In the genomic region with DNA sequence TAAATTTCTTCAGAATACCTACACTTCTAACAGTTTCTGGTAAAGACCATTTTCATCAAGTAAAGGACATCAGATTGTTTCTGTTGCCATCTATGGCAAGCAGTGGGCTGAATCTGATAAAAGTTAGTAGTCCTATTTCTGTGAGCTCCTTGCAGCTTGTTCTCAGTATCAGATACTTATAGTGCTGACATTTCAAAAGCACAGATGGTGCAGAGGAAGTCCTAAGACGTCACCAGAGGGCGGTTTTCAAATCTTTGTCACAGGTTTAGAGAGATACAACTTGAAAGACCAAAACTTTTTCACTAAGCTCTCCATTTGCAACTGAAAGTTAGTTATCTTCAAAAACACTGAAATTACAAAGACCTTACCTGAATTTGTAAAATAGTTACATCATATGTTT, we compare ENCODE assay signal across 27 cellular contexts.
DNase-seq lines count a peak whose midpoint lies in the region; ATAC-seq, FAIRE-seq and TF ChIP-seq lines count a peak whose summit lies in the region.
"Had no signal": no experiment of that assay in that cellular context is flagged by ENCODE, and none has a peak within 500 bp of the region (broad histone marks: within the 10 kb centered on the region; RNA-seq: fewer than 3 reads in every experiment).

No MANE protein-coding gene starts in this region.

- TF ChIP-seq POLR2A in GM12891 (IDR thresholded peaks at IDR 0.05; ENCODE audit: low read depth, low read length) = no peak

- no peaks in the 10 kb centered on the region for H3K9me2 ChIP-seq in GM23248 (ENCODE audit: insufficient read depth)

- H3K4me3 Mint-ChIP-seq in WTC11 (no peak overlapping the region), immature natural killer cell (no peak overlapping the region)
- no peak overlapping the region for H3K4me3 Mint-ChIP-seq in naive thymus-derived CD8-positive, alpha-beta T cell
- H3K4me3 Mint-ChIP-seq: activated CD4-positive, alpha-beta T cell treated with anti-CD3 and anti-CD28 coated beads, Interleukin-2, amount 10 ng/mL, durations not matched to agents 7 days and 5 days; activated naive CD8-positive, alpha-beta T cell treated with anti-CD3 and anti-CD28 coated beads, Interleukin-2, amount 10 ng/mL, durations not matched to agents 7 days and 5 days; CD4-positive, alpha-beta memory T cell; HFFc6; naive thymus-derived CD4-positive, alpha-beta T cell had no signal

- H3K9me3 ChIP-seq in GM23248 (ENCODE audit: low read depth) = no peaks in the 10 kb centered on the region
- H3K9me3 ChIP-seq: body of pancreas, pancreas, tibial artery had no signal

- 70 to 74% methylated on average over 2 of the region's 2 CpGs for WGBS in GM23248 (ENCODE audit: low coverage in 1 of 2, low lambda C conversion rate in 2 of 2, missing lambda C conversion rate in 2 of 2), 2 experiments

- FAIRE-seq in GM12891 (lab: Jason Lieb, UNC) = no peak

- H3K27ac ChIP-seq in GM23248 = no peak overlapping the region
- H3K27ac ChIP-seq: body of pancreas, pancreas, tibial artery had no signal

- peak overlapping the region; percentile 27 for H2AFZ ChIP-seq in GM23248

- POLR2A ChIA-PET in WTC11 (lab: Charles Lee) = no interaction called here
- POLR2A ChIA-PET in naive thymus-derived CD8-positive, alpha-beta T cell (lab: Charles Lee) = no interaction called here

- H3K27me3 Mint-ChIP-seq in WTC11 (ENCODE audit: low read depth) (no peaks in the 10 kb centered on the region), immature natural killer cell (ENCODE audit: low read depth in 3 of 3) (peaks cover 0 to 4% (median 0%) of the 10 kb centered on the region in 3 donors)
- H3K27me3 Mint-ChIP-seq in naive thymus-derived CD8-positive, alpha-beta T cell = no peaks in the 10 kb centered on the region
- H3K27me3 Mint-ChIP-seq: activated CD4-positive, alpha-beta T cell treated with anti-CD3 and anti-CD28 coated beads, Interleukin-2, amount 10 ng/mL, durations not matched to agents 7 days and 5 days; activated naive CD8-positive, alpha-beta T cell treated with anti-CD3 and anti-CD28 coated beads, Interleukin-2, amount 10 ng/mL, durations not matched to agents 7 days and 5 days; CD4-positive, alpha-beta memory T cell; naive thymus-derived CD4-positive, alpha-beta T cell had no signal

- no peak for TF ChIP-seq CTCF in WTC11 (IDR thresholded peaks at IDR 0.05)

- no peaks in the 10 kb centered on the region for H4K20me1 ChIP-seq in GM23248 (ENCODE audit: insufficient read depth)

- ATAC-seq in WTC11 (peak; percentile 51), left lobe of liver (no peak)
- ATAC-seq in naive thymus-derived CD8-positive, alpha-beta T cell = no peak
- ATAC-seq: body of pancreas; esophagus mucosa; naive thymus-derived CD4-positive, alpha-beta T cell; pancreas; right cardiac atrium; stimulated activated naive CD8-positive, alpha-beta T cell treated with anti-CD3 and anti-CD28 coated beads, Interleukin-15, Interleukin-2, amounts not matched to agents 100 U/mL and 50 U/mL, for 24 hours had no signal

- no peaks in the 10 kb centered on the region for H3K9me3 Mint-ChIP-seq in WTC11
- H3K9me3 Mint-ChIP-seq in naive thymus-derived CD8-positive, alpha-beta T cell = peaks cover 0 to 10% (median 2%) of the 10 kb centered on the region in 9 donors
- peaks cover 4 to 16% (median 15%) of the 10 kb centered on the region in 6 donors for H3K9me3 Mint-ChIP-seq in immature natural killer cell
- H3K9me3 Mint-ChIP-seq: activated naive CD8-positive, alpha-beta T cell treated with anti-CD3 and anti-CD28 coated beads, Interleukin-2, amount 10 ng/mL, durations not matched to agents 7 days and 5 days; activated T-helper 2 cell treated with anti-CD3 and anti-CD28 coated beads, Interferon-gamma antibody, Interleukin-2, Interleukin-4, amounts not matched to agents 10 μg/mL and 5 μg/mL and 100 μg/mL, durations not matched to agents 14 hours and 24 hours and 36 hours; HFFc6 had no signal

- no peak overlapping the region for H3K27ac Mint-ChIP-seq in WTC11
- no peak overlapping the region for H3K27ac Mint-ChIP-seq in naive thymus-derived CD8-positive, alpha-beta T cell
- no peak overlapping the region for H3K27ac Mint-ChIP-seq in immature natural killer cell
- H3K27ac Mint-ChIP-seq: activated CD4-positive, alpha-beta T cell treated with anti-CD3 and anti-CD28 coated beads, Interleukin-2, amount 10 ng/mL, durations not matched to agents 7 days and 5 days; activated naive CD8-positive, alpha-beta T cell treated with anti-CD3 and anti-CD28 coated beads, Interleukin-2, amount 10 ng/mL, durations not matched to agents 7 days and 5 days; activated T-helper 2 cell treated with anti-CD3 and anti-CD28 coated beads, Interferon-gamma antibody, Interleukin-2, Interleukin-4, amounts not matched to agents 10 μg/mL and 5 μg/mL and 100 μg/mL, durations not matched to agents 14 hours and 24 hours and 36 hours; CD4-positive, alpha-beta memory T cell; HFFc6; naive thymus-derived CD4-positive, alpha-beta T cell had no signal

- H3K9ac ChIP-seq in GM23248 = no peak overlapping the region

- no peaks in the 10 kb centered on the region for H3K4me1 Mint-ChIP-seq in WTC11
- H3K4me1 Mint-ChIP-seq in naive thymus-derived CD8-positive, alpha-beta T cell = no peaks in the 10 kb centered on the region
- no peaks in the 10 kb centered on the region for H3K4me1 Mint-ChIP-seq in immature natural killer cell
- H3K4me1 Mint-ChIP-seq: activated CD4-positive, alpha-beta T cell treated with anti-CD3 and anti-CD28 coated beads, Interleukin-2, amount 10 ng/mL, durations not matched to agents 7 days and 5 days; activated naive CD8-positive, alpha-beta T cell treated with anti-CD3 and anti-CD28 coated beads, Interleukin-2, amount 10 ng/mL, durations not matched to agents 7 days and 5 days; CD4-positive, alpha-beta memory T cell; naive thymus-derived CD4-positive, alpha-beta T cell had no signal

- no peaks in the 10 kb centered on the region for H3K36me3 ChIP-seq in GM23248 (ENCODE audit: low read depth)
- H3K36me3 ChIP-seq: pancreas, tibial artery had no signal

- H3K4me2 ChIP-seq in GM23248 (ENCODE audit: unreplicated experiment) = no peak overlapping the region

- no peaks in the 10 kb centered on the region for H3K27me3 ChIP-seq in GM23248 (replicated peaks; ENCODE audit: insufficient read depth)
- H3K27me3 ChIP-seq: body of pancreas, pancreas, tibial artery had no signal

- H3K36me3 Mint-ChIP-seq in WTC11 (no peaks in the 10 kb centered on the region), immature natural killer cell (peaks cover 0 to 4% (median 0%) of the 10 kb centered on the region in 3 donors)
- H3K36me3 Mint-ChIP-seq in naive thymus-derived CD8-positive, alpha-beta T cell = no peaks in the 10 kb centered on the region
- H3K36me3 Mint-ChIP-seq: activated naive CD8-positive, alpha-beta T cell treated with anti-CD3 and anti-CD28 coated beads, Interleukin-2, amount 10 ng/mL, durations not matched to agents 7 days and 5 days; CD4-positive, alpha-beta memory T cell; naive thymus-derived CD4-positive, alpha-beta T cell had no signal

- DNase-seq in GM23248 (no peak), NAMALWA (ENCODE audit: low spot score) (peak; percentile 42), WTC11 (ENCODE audit: low spot score) (no peak), left kidney (ENCODE audit: low read depth, low spot score) (peak; percentile 4), immature natural killer cell (no peak), left lobe of liver (ENCODE audit: low spot score) (no peak), GM12891 (ENCODE audit: insufficient read length, low spot score) (no peak)
- DNase-seq in naive thymus-derived CD8-positive, alpha-beta T cell = no peak
- DNase-seq: activated CD4-positive, alpha-beta T cell treated with anti-CD3 and anti-CD28 coated beads, Interleukin-2, amount 10 ng/mL, durations not matched to agents 7 days and 5 days; activated naive CD8-positive, alpha-beta T cell treated with anti-CD3 and anti-CD28 coated beads, Interleukin-2, amount 10 ng/mL, durations not matched to agents 7 days and 5 days; body of pancreas; CD4-positive, alpha-beta memory T cell; effector memory CD4-positive, alpha-beta T cell; GF-D8; HFFc6; naive thymus-derived CD4-positive, alpha-beta T cell; NCI-H1417; NCI-H526; pancreas; right cardiac atrium; Right ventricle myocardium superior; stimulated activated CD4-positive, alpha-beta T cell treated with anti-CD3 and anti-CD28 coated beads, Interleukin-12 subunit alpha, Interleukin-12 subunit beta, amount 100 ng/mL, for 4 hours; stimulated activated CD4-positive, alpha-beta T cell treated with anti-CD3 and anti-CD28 coated beads, Interleukin-4, amount 100 ng/mL, for 4 hours; stimulated activated naive CD8-positive, alpha-beta T cell treated with anti-CD3 and anti-CD28 coated beads, Interleukin-15, Interleukin-2, amounts not matched to agents 100 U/mL and 50 U/mL, for 24 hours; tibial artery had no signal

- H3K4me1 ChIP-seq in GM23248 (ENCODE audit: insufficient read depth) = no peaks in the 10 kb centered on the region
- H3K4me1 ChIP-seq: body of pancreas, pancreas, tibial artery had no signal

- H3F3A ChIP-seq in GM23248 (ENCODE audit: insufficient read depth) = no peaks in the 10 kb centered on the region

- CTCF ChIA-PET in WTC11 (lab: Charles Lee) = interaction anchor here (0.5 kb wide), 1 partner anchor 334 kb away, joined by 5 read pairs; no protein-coding TSS in a partner anchor

- H3K4me3 ChIP-seq in GM23248 = no peak overlapping the region
- H3K4me3 ChIP-seq: body of pancreas, pancreas, tibial artery had no signal

- H3K79me2 ChIP-seq in GM23248 (ENCODE audit: insufficient read depth) = no peaks in the 10 kb centered on the region

- in situ Hi-C loops in GM23248 (cut with MboI) = no loop called here

TF ChIP-seq in GM12891, 5 proteins besides CTCF, POLR2A, EP300 and RAD21:
- TF ChIP-seq SPI1 (IDR thresholded peaks at IDR 0.05; ENCODE audit: low read depth, low read length) (no peak), POLR2AphosphoS5 (IDR thresholded peaks at IDR 0.05; ENCODE audit: low read depth, low read length) (no peak), TAF1 (IDR thresholded peaks at IDR 0.05; ENCODE audit: low read depth, low read length) (no peak)

Comparison
In these comparisons a context has a peak if more than half of its experiments do, and no peak if none do; other contexts are left out.
1. DNase-seq: peak in NAMALWA (single experiment) and left kidney (single experiment); none in GM23248 (single experiment), WTC11 (single experiment), naive thymus-derived CD8-positive, alpha-beta T cell (0 of 10), immature natural killer cell (0 of 3), left lobe of liver (single experiment) and GM12891 (single experiment).